Comparison of ENCODE assay signal across 1 cellular context in the genomic region with DNA sequence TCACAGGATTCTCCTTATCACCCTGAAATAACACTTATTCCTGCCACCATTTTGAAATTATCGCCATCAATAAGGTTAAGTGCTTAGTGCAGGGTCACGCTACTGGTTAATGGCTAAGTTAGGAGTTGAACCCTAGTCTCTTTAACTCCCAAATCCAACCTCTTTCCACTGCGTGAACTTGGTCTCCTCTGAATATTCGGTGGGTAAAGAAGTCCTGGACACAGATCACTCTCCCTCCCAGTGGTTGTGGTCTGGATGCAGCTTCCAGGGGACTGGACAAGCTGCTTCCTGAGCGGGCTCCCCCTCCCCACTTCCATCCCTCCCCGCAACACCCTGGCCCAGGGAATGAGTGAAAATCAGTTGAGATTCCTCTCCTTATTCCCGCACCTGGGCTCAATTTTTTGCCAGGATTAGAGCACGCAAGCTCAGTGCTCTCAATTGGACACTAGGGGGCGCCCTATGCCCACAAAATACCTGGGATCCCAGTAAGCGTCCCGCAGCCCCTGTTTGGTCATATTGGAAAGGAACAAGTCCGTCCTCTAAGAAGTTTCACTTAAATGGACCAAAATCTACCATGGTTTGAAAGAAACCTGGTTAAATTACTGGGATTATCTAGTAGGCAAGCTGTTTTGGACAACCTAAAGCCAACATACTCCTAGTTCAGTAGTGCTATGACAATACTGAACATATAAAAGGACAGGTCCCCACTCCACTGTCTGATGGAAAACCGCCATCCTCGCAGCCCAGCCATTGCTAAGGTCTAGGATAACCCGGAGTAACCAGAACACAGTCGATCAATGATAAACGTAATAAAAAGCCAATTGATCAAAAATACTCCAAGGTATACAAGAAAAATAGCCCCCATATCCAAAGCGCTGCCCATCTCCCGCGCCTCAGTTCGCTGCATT.
TF ChIP-seq lines count a peak whose summit lies in the region.

No MANE protein-coding gene starts in this region.

TF ChIP-seq in K562, 482 proteins besides CTCF, POLR2A, EP300 and RAD21 (continued from another document and continues in another):
- TF ChIP-seq, protein P1, sequence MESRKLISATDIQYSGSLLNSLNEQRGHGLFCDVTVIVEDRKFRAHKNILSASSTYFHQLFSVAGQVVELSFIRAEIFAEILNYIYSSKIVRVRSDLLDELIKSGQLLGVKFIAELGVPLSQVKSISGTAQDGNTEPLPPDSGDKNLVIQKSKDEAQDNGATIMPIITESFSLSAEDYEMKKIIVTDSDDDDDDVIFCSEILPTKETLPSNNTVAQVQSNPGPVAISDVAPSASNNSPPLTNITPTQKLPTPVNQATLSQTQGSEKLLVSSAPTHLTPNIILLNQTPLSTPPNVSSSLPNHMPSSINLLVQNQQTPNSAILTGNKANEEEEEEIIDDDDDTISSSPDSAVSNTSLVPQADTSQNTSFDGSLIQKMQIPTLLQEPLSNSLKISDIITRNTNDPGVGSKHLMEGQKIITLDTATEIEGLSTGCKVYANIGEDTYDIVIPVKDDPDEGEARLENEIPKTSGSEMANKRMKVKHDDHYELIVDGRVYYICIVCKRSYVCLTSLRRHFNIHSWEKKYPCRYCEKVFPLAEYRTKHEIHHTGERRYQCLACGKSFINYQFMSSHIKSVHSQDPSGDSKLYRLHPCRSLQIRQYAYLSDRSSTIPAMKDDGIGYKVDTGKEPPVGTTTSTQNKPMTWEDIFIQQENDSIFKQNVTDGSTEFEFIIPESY (CRISPR knock-in tag; IDR thresholded peaks at IDR 0.05): peak; percentile 16; the same call in 1 of the 2 replicates
- TF ChIP-seq, protein P2, sequence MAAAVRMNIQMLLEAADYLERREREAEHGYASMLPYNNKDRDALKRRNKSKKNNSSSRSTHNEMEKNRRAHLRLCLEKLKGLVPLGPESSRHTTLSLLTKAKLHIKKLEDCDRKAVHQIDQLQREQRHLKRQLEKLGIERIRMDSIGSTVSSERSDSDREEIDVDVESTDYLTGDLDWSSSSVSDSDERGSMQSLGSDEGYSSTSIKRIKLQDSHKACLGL (CRISPR knock-in tag; IDR thresholded peaks at IDR 0.05; ENCODE audit: borderline replicate concordance, poor library complexity, severe bottlenecking): no peak
- TF ChIP-seq RBM25 (IDR thresholded peaks at IDR 0.05; ENCODE audit: low read depth, low read length, severe bottlenecking) (no peak), ZC3H4 (CRISPR knock-in tag; IDR thresholded peaks at IDR 0.05; ENCODE audit: borderline replicate concordance) (no peak), ADNP (tag; IDR thresholded peaks at IDR 0.05) (no peak), CEBPB (tag; IDR thresholded peaks at IDR 0.05) (no peak), ZNF561 (CRISPR knock-in tag; conservative IDR thresholded peaks at IDR 0.05) (no peak), KDM4B (IDR thresholded peaks at IDR 0.05; ENCODE audit: borderline replicate concordance in 2 of 2, low read depth in 1 of 2) (no peak), CC2D1A (IDR thresholded peaks at IDR 0.05) (peak; percentile 86), MIER1 (IDR thresholded peaks at IDR 0.05; ENCODE audit: low read depth) (no peak), CBX1 (IDR thresholded peaks at IDR 0.05; ENCODE audit: low read depth) (no peak), RBM39 (optimal IDR thresholded peaks at IDR 0.05; ENCODE audit: low read depth, low read length) (no peak), PYGO2 (tag; IDR thresholded peaks at IDR 0.05) (no peak), NBN (IDR thresholded peaks at IDR 0.05; ENCODE audit: low read depth) (peak; percentile 32; the same call in 1 of the 2 replicates), SAFB (IDR thresholded peaks at IDR 0.05; ENCODE audit: borderline replicate concordance, low read depth, low read length) (no peak), STAG1 (CRISPR knock-in tag; IDR thresholded peaks at IDR 0.05; ENCODE audit: borderline replicate concordance) (peak; percentile 75; the same call in 1 of the 2 replicates), ZNF263 (CRISPR knock-in tag; IDR thresholded peaks at IDR 0.05; ENCODE audit: borderline replicate concordance) (no peak), CTBP1 (IDR thresholded peaks at IDR 0.05; ENCODE audit: borderline replicate concordance) (0 out of 2 replicates have a peak, but pooled peaks have one; percentile 19), SMARCA4 (IDR thresholded peaks at IDR 0.05) (no peak), GTF2E2 (tag; IDR thresholded peaks at IDR 0.05) (no peak), HCFC1 (IDR thresholded peaks at IDR 0.05; ENCODE audit: low read depth, low read length) (no peak), FOXA1 (IDR thresholded peaks at IDR 0.05; ENCODE audit: borderline replicate concordance) (no peak), KHSRP (IDR thresholded peaks at IDR 0.05) (no peak), ZNF23 (CRISPR knock-in tag; IDR thresholded peaks at IDR 0.05) (no peak), NCOA1 (IDR thresholded peaks at IDR 0.05; ENCODE audit: low read depth) (no peak), NFIC (IDR thresholded peaks at IDR 0.05) (no peak), ZNF408 (CRISPR knock-in tag; IDR thresholded peaks at IDR 0.05; ENCODE audit: low read depth) (no peak), KLF10 (CRISPR knock-in tag; IDR thresholded peaks at IDR 0.05) (no peak), ZNF76 (CRISPR knock-in tag; IDR thresholded peaks at IDR 0.05; ENCODE audit: borderline replicate concordance) (no peak), BCOR (IDR thresholded peaks at IDR 0.05) (no peak), ZNF24 (IDR thresholded peaks at IDR 0.05) (no peak), BRCA1 (IDR thresholded peaks at IDR 0.05) (no peak), BRCA1 (CRISPR knock-in tag; IDR thresholded peaks at IDR 0.05) (no peak), ZNF766 (CRISPR knock-in tag; conservative IDR thresholded peaks at IDR 0.05) (no peak), TOE1 (IDR thresholded peaks at IDR 0.05; ENCODE audit: borderline replicate concordance) (no peak; the same call in 1 of the 2 replicates), TOE1 (CRISPR knock-in tag; IDR thresholded peaks at IDR 0.05; ENCODE audit: borderline replicate concordance, low read depth) (no peak)
- TF ChIP-seq, protein P3, sequence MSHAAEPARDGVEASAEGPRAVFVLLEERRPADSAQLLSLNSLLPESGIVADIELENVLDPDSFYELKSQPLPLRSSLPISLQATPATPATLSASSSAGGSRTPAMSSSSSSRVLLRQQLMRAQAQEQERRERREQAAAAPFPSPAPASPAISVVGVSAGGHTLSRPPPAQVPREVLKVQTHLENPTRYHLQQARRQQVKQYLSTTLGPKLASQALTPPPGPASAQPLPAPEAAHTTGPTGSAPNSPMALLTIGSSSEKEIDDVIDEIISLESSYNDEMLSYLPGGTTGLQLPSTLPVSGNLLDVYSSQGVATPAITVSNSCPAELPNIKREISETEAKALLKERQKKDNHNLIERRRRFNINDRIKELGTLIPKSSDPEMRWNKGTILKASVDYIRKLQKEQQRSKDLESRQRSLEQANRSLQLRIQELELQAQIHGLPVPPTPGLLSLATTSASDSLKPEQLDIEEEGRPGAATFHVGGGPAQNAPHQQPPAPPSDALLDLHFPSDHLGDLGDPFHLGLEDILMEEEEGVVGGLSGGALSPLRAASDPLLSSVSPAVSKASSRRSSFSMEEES (CRISPR knock-in tag; IDR thresholded peaks at IDR 0.05): no peak
- TF ChIP-seq, protein P4, sequence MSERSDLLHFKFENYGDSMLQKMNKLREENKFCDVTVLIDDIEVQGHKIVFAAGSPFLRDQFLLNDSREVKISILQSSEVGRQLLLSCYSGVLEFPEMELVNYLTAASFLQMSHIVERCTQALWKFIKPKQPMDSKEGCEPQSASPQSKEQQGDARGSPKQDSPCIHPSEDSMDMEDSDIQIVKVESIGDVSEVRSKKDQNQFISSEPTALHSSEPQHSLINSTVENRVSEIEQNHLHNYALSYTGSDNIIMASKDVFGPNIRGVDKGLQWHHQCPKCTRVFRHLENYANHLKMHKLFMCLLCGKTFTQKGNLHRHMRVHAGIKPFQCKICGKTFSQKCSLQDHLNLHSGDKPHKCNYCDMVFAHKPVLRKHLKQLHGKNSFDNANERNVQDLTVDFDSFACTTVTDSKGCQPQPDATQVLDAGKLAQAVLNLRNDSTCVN (CRISPR knock-in tag; IDR thresholded peaks at IDR 0.05): 0 out of 2 replicates have a peak, but pooled peaks have one; percentile 16
- TF ChIP-seq, protein P5, sequence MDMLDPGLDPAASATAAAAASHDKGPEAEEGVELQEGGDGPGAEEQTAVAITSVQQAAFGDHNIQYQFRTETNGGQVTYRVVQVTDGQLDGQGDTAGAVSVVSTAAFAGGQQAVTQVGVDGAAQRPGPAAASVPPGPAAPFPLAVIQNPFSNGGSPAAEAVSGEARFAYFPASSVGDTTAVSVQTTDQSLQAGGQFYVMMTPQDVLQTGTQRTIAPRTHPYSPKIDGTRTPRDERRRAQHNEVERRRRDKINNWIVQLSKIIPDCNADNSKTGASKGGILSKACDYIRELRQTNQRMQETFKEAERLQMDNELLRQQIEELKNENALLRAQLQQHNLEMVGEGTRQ (CRISPR knock-in tag; IDR thresholded peaks at IDR 0.05): no peak
- TF ChIP-seq, protein P6, sequence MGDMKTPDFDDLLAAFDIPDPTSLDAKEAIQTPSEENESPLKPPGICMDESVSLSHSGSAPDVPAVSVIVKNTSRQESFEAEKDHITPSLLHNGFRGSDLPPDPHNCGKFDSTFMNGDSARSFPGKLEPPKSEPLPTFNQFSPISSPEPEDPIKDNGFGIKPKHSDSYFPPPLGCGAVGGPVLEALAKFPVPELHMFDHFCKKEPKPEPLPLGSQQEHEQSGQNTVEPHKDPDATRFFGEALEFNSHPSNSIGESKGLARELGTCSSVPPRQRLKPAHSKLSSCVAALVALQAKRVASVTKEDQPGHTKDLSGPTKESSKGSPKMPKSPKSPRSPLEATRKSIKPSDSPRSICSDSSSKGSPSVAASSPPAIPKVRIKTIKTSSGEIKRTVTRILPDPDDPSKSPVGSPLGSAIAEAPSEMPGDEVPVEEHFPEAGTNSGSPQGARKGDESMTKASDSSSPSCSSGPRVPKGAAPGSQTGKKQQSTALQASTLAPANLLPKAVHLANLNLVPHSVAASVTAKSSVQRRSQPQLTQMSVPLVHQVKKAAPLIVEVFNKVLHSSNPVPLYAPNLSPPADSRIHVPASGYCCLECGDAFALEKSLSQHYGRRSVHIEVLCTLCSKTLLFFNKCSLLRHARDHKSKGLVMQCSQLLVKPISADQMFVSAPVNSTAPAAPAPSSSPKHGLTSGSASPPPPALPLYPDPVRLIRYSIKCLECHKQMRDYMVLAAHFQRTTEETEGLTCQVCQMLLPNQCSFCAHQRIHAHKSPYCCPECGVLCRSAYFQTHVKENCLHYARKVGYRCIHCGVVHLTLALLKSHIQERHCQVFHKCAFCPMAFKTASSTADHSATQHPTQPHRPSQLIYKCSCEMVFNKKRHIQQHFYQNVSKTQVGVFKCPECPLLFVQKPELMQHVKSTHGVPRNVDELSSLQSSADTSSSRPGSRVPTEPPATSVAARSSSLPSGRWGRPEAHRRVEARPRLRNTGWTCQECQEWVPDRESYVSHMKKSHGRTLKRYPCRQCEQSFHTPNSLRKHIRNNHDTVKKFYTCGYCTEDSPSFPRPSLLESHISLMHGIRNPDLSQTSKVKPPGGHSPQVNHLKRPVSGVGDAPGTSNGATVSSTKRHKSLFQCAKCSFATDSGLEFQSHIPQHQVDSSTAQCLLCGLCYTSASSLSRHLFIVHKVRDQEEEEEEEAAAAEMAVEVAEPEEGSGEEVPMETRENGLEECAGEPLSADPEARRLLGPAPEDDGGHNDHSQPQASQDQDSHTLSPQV (IDR thresholded peaks at IDR 0.05): no peak
- TF ChIP-seq, protein P7, sequence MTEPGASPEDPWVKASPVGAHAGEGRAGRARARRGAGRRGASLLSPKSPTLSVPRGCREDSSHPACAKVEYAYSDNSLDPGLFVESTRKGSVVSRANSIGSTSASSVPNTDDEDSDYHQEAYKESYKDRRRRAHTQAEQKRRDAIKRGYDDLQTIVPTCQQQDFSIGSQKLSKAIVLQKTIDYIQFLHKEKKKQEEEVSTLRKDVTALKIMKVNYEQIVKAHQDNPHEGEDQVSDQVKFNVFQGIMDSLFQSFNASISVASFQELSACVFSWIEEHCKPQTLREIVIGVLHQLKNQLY (CRISPR knock-in tag; conservative IDR thresholded peaks at IDR 0.05): no peak
- TF ChIP-seq, protein P8, sequence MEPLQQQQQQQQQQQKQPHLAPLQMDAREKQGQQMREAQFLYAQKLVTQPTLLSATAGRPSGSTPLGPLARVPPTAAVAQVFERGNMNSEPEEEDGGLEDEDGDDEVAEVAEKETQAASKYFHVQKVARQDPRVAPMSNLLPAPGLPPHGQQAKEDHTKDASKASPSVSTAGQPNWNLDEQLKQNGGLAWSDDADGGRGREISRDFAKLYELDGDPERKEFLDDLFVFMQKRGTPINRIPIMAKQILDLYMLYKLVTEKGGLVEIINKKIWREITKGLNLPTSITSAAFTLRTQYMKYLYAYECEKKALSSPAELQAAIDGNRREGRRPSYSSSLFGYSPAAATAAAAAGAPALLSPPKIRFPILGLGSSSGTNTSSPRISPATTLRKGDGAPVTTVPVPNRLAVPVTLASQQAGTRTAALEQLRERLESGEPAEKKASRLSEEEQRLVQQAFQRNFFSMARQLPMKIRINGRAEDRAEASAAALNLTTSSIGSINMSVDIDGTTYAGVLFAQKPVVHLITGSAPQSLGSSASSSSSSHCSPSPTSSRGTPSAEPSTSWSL (CRISPR knock-in tag; IDR thresholded peaks at IDR 0.05; ENCODE audit: borderline replicate concordance): no peak
- TF ChIP-seq, protein P9, sequence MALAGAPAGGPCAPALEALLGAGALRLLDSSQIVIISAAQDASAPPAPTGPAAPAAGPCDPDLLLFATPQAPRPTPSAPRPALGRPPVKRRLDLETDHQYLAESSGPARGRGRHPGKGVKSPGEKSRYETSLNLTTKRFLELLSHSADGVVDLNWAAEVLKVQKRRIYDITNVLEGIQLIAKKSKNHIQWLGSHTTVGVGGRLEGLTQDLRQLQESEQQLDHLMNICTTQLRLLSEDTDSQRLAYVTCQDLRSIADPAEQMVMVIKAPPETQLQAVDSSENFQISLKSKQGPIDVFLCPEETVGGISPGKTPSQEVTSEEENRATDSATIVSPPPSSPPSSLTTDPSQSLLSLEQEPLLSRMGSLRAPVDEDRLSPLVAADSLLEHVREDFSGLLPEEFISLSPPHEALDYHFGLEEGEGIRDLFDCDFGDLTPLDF (CRISPR knock-in tag; IDR thresholded peaks at IDR 0.05): peak; percentile 46; the same call in 1 of the 2 replicates
- TF ChIP-seq, protein P10, sequence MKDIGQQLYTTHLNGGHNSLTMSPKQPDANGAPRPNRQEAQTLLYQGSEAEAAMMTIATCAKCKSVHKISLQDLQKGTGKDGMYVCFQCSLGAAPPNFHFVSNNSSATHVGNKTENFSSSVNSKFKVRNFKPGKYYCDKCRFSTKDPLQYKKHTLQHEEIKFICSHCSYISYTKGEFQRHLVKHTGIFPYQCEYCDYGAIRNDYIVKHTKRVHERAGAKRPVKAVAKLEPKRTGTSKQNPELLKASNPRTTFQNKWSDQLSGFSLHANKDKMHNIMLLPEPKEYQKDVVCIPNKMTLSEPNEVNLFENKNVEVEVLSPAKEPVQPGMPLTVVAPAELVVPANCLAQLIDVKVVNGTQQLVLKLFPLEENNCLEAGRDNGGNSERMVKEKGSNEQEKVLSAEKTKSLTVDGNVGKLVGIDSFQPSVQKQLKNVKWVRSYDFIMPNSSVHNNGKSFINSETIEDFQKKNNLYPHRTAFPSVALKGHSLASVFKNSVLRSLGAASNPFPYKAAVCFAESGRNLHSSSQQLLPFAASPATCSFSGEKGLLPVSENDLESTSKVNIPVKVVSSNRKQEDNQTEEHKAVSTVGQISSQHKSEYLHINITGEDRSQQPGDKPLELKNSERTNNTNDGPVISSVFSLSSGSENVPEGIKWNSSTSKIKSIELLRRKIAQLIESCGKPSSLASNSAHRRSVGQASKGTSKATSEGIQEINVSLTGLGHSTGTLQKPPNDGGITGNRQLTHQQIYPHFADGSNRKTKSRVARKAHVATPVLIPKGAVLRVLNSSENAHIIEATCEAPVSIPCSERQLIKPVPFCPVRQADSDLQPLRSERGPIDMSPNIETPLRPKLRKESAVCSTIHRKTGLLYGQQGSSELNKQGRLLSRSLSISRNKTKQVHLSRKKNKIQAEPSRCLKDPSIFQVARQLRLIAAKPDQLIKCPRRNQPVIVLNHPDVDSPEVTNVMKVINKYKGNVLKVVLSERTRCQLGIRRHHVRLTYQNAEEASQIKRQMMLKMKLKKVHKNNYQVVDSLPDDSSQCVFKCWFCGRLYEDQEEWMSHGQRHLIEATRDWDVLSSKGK (CRISPR knock-in tag; IDR thresholded peaks at IDR 0.05): no peak
